Comparison of ENCODE assay signal across 8 cellular contexts in genomic region chr1:40476924-40477679, GRCh38. TPM values are rescaled to one million over a fixed set of nuclear protein-coding genes. Genes with fewer than 3 reads are reported as not detected.
A peak's percentile ranks its signal among the peaks of the same experiment; 100 is the strongest.
DNase-seq lines count a peak whose midpoint lies in the region; ATAC-seq and TF ChIP-seq lines count a peak whose summit lies in the region.

TSS of gene ZFP69 (plus strand) at chr1:40477290. CDS start at chr1:40479362, 2,072 bp downstream.

- no peaks in the 10 kb centered on the region for H3K27me3 ChIP-seq in duodenal mucosa (ENCODE audit: control insufficient read depth in 1 of 2, insufficient read depth in 2 of 2, low read length in 2 of 2)

- H3K4me3 ChIP-seq in GM12875 (ENCODE audit: low read depth, low read length): peak within 1 kb of the TSS; percentile 72
- peak within 1 kb of the TSS; percentile 84 to 91 for H3K4me3 ChIP-seq in duodenal mucosa (ENCODE audit: low read depth in 1 of 2, low read length in 2 of 2)

- TF ChIP-seq CTCF in GM12875 (IDR thresholded peaks at IDR 0.05; ENCODE audit: borderline replicate concordance, insufficient read depth, low read depth, low read length): no peak

- ATAC-seq in HG02938 (IDR thresholded peaks at IDR 0.05; ENCODE audit: unreplicated experiment) (peak; percentile 77), HG03469 (IDR thresholded peaks at IDR 0.05; ENCODE audit: unreplicated experiment) (no peak)

- peaks cover 17 to 18% of the 10 kb centered on the region in 2 donors for H3K9me3 ChIP-seq in duodenal mucosa (ENCODE audit: control insufficient read depth in 1 of 2, low read length in 2 of 2)

- peak; percentile 50 to 88 for DNase-seq in NCI-H446 (lab: John Stamatoyannopoulos, UW)
- DNase-seq in activated CD4-positive, alpha-beta T cell treated with anti-CD3 and anti-CD28 coated beads, Interleukin-2, amount 50 U/mL, for 48 hours: peak; percentile 66 to 72
- peak; percentile 46 to 65 for DNase-seq in lung microvascular endothelial cell (ENCODE audit: low read depth in 2 of 2)
- DNase-seq in stimulated activated CD4-positive, alpha-beta T cell treated with anti-CD3 and anti-CD28 coated beads, TNF-alpha, amount 100 ng/mL, for 4 hours (ENCODE audit: low read depth in 3 of 3): peak; percentile 37 to 61 (median 51)

- H3K36me3 ChIP-seq in duodenal mucosa (ENCODE audit: control insufficient read depth in 1 of 2, insufficient read depth in 2 of 2, low read length in 2 of 2): no peaks in the 10 kb centered on the region

- no peak within 1 kb of the TSS for H3K27ac ChIP-seq in duodenal mucosa (ENCODE audit: low read depth, low read length)

- H3K9ac ChIP-seq in duodenal mucosa (ENCODE audit: low read depth in 1 of 2, low read length in 2 of 2): peak within 1 kb of the TSS; percentile 56 to 71

- H3K4me1 ChIP-seq in duodenal mucosa (ENCODE audit: control insufficient read depth in 1 of 2, insufficient read depth in 2 of 2, low read length in 2 of 2): peaks cover 4 to 5% of the 10 kb centered on the region in 2 donors

RNA-seq across cellular contexts. Expression of gene ZFP69, which starts in this region (rescaled TPM):
- total RNA-seq in lung microvascular endothelial cell: 1.3 and 2.0 TPM in 2 replicates
